ENCODE assay signal across 7 cellular contexts in the genomic region with DNA sequence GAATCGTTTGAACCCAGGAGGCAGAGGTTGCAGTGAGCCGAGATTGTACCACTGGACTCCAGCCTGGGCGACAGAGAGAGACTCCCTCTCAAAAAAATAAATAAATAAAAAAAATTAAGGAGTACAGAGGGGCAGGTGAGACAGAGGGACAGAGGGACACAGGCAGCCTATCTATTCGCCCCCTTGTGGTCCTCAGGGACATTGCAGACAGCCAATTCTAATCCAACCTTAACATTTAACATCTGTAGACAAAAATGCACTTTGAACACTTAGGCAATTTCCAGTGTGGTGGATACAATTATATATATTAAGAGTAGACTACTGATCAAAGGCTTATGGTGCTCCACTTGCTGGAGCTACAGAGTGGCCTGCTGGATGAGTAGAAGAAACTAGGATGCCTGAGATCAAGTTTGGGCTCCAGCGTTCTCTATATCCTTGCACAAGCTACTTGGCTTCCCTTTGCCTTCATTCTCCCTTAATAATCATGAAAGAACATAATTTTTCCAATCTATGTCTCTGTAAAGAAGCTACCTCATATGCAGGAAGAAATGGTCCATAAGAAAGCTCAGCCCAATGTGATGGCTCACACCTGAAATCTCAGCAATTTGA.
DNase-seq lines count a peak whose midpoint lies in the region; ATAC-seq and TF ChIP-seq lines count a peak whose summit lies in the region.

No MANE protein-coding gene starts in this region.

- peak; percentile 87 for TF ChIP-seq CTCF in GM12873 (IDR thresholded peaks at IDR 0.05; ENCODE audit: insufficient read depth, low read depth, low read length, missing control alignments)

- peak; percentile 54 for ATAC-seq in HG03460 (IDR thresholded peaks at IDR 0.05; ENCODE audit: unreplicated experiment)

- DNase-seq in T follicular helper cell (ENCODE audit: low read depth) = peak; percentile 27
- peak; percentile 42 for DNase-seq in astrocyte of the hippocampus (ENCODE audit: low read depth, low spot score)
- DNase-seq in kidney glomerular epithelial cell (lab: John Stamatoyannopoulos, UW) = peak; percentile 8
- peak; percentile 8 for DNase-seq in stimulated activated CD8-positive, alpha-beta memory T cell treated with anti-CD3 and anti-CD28 coated beads, Interleukin-15, amount 100 ng/mL, for 24 hours (ENCODE audit: low read depth)
- no peak for DNase-seq in cortex of kidney (lab: John Stamatoyannopoulos, UW)
